In genomic region chr1:53046930-53047329, GRCh38 we compare ENCODE assay signal across 13 cellular contexts. TPM values are rescaled to one million over a fixed set of nuclear protein-coding genes. Genes with fewer than 3 reads are reported as not detected.
A peak's percentile ranks its signal among the peaks of the same experiment; 100 is the strongest.
DNase-seq lines count a peak whose midpoint lies in the region; ATAC-seq and TF ChIP-seq lines count a peak whose summit lies in the region.
"Had no signal": no experiment of that assay in that cellular context is flagged by ENCODE, and none has a peak within 500 bp of the region (broad histone marks: within the 10 kb centered on the region; RNA-seq: fewer than 3 reads in every experiment).

No MANE protein-coding gene starts in this region.

- H3F3A ChIP-seq in PC-9 (ENCODE audit: insufficient read depth, low read depth) = peaks cover 42% of the 10 kb centered on the region

- TF ChIP-seq POLR2A in uterus (IDR thresholded peaks at IDR 0.05) = no peak

- H3K27ac ChIP-seq in PC-9 (peak overlapping the region; percentile 74), endodermal cell (ENCODE audit: low read depth, low read length) (no peak overlapping the region), mesodermal cell (ENCODE audit: low read depth, low read length, severe bottlenecking) (peak overlapping the region; percentile 71), uterus (no peak overlapping the region)

- H3K9me3 Mint-ChIP-seq in endodermal cell = no peaks in the 10 kb centered on the region
- no peaks in the 10 kb centered on the region for H3K9me3 Mint-ChIP-seq in activated naive CD8-positive, alpha-beta T cell treated with anti-CD3 and anti-CD28 coated beads, Interleukin-2, amount 50 U/mL, for 24 hours
- H3K9me3 Mint-ChIP-seq: activated CD4-positive, alpha-beta memory T cell treated with anti-CD3 and anti-CD28 coated beads, Interleukin-2, amount 10 ng/mL, durations not matched to agents 7 days and 5 days; CD8-positive, alpha-beta memory T cell; stimulated activated naive CD8-positive, alpha-beta T cell treated with anti-CD3 and anti-CD28 coated beads, Interleukin-15, Interleukin-2, amounts not matched to agents 100 ng/mL and 50 ng/mL, for 24 hours had no signal

- no TSS peak for BruUV-seq in PC-9 (replicated peaks; lab: Mats Ljungman, UMichigan)

- H3K4me3 Mint-ChIP-seq in endodermal cell = no peak overlapping the region
- no peak overlapping the region for H3K4me3 Mint-ChIP-seq in activated naive CD8-positive, alpha-beta T cell treated with anti-CD3 and anti-CD28 coated beads, Interleukin-2, amount 50 U/mL, for 24 hours
- H3K4me3 Mint-ChIP-seq: activated CD4-positive, alpha-beta memory T cell treated with anti-CD3 and anti-CD28 coated beads, Interleukin-2, amount 10 ng/mL, durations not matched to agents 7 days and 5 days; activated naive CD8-positive, alpha-beta T cell; CD8-positive, alpha-beta memory T cell; stimulated activated naive CD8-positive, alpha-beta T cell treated with anti-CD3 and anti-CD28 coated beads, Interleukin-15, Interleukin-2, amounts not matched to agents 100 ng/mL and 50 ng/mL, for 24 hours had no signal

- DNase-seq in H4 (ENCODE audit: low spot score) (peak; percentile 38), PC-9 (peak; percentile 27 to 35), endodermal cell (peak; percentile 62), uterus (no peak), GDM1 (lab: John Stamatoyannopoulos, UW) (no peak)
- DNase-seq in activated naive CD8-positive, alpha-beta T cell treated with anti-CD3 and anti-CD28 coated beads, Interleukin-2, amount 50 U/mL, for 24 hours = no peak
- DNase-seq: activated CD4-positive, alpha-beta memory T cell treated with anti-CD3 and anti-CD28 coated beads, Interleukin-2, amount 10 ng/mL, durations not matched to agents 7 days and 5 days; CD8-positive, alpha-beta memory T cell; islet precursor cell had no signal

- H3K27ac Mint-ChIP-seq in endodermal cell = no peak overlapping the region
- H3K27ac Mint-ChIP-seq in activated naive CD8-positive, alpha-beta T cell treated with anti-CD3 and anti-CD28 coated beads, Interleukin-2, amount 50 U/mL, for 24 hours = no peak overlapping the region
- H3K27ac Mint-ChIP-seq: activated CD4-positive, alpha-beta memory T cell treated with anti-CD3 and anti-CD28 coated beads, Interleukin-2, amount 10 ng/mL, durations not matched to agents 7 days and 5 days; activated naive CD8-positive, alpha-beta T cell; stimulated activated naive CD8-positive, alpha-beta T cell treated with anti-CD3 and anti-CD28 coated beads, Interleukin-15, Interleukin-2, amounts not matched to agents 100 ng/mL and 50 ng/mL, for 24 hours had no signal

- H2AFZ ChIP-seq in PC-9 = no peak overlapping the region

- POLR2A ChIA-PET in PC-9 (lab: Charles Lee; ENCODE audit: unreplicated experiment) = interaction anchor here (0.5 to 1.1 kb wide), 3 partner anchors 45 to 128 kb away, joined by 4 to 18 read pairs (median 6); no protein-coding TSS in a partner anchor

- CTCF ChIA-PET in PC-9 (lab: Charles Lee) = no interaction called here

- no peaks in the 10 kb centered on the region for H4K20me1 ChIP-seq in PC-9 (ENCODE audit: insufficient read depth)

- no peaks in the 10 kb centered on the region for H3K79me2 ChIP-seq in PC-9 (ENCODE audit: low read depth)

- H3K4me1 Mint-ChIP-seq in endodermal cell = peaks cover 21% of the 10 kb centered on the region
- peaks cover 11% of the 10 kb centered on the region for H3K4me1 Mint-ChIP-seq in activated naive CD8-positive, alpha-beta T cell treated with anti-CD3 and anti-CD28 coated beads, Interleukin-2, amount 50 U/mL, for 24 hours

- H3K27me3 Mint-ChIP-seq in endodermal cell (ENCODE audit: insufficient read depth) = no peaks in the 10 kb centered on the region
- no peaks in the 10 kb centered on the region for H3K27me3 Mint-ChIP-seq in activated naive CD8-positive, alpha-beta T cell treated with anti-CD3 and anti-CD28 coated beads, Interleukin-2, amount 50 U/mL, for 24 hours
- H3K27me3 Mint-ChIP-seq: activated CD4-positive, alpha-beta memory T cell treated with anti-CD3 and anti-CD28 coated beads, Interleukin-2, amount 10 ng/mL, durations not matched to agents 7 days and 5 days; activated naive CD8-positive, alpha-beta T cell; CD8-positive, alpha-beta memory T cell; stimulated activated naive CD8-positive, alpha-beta T cell treated with anti-CD3 and anti-CD28 coated beads, Interleukin-15, Interleukin-2, amounts not matched to agents 100 ng/mL and 50 ng/mL, for 24 hours had no signal

- TF ChIP-seq CTCF in PC-9 (conservative IDR thresholded peaks at IDR 0.05) (no peak), endodermal cell (conservative IDR thresholded peaks at IDR 0.05) (no peak), uterus (IDR thresholded peaks at IDR 0.05) (no peak)

- H3K9me3 ChIP-seq in PC-9 (ENCODE audit: insufficient read depth, low read depth) (no peaks in the 10 kb centered on the region), endodermal cell (ENCODE audit: control insufficient read depth, low read length) (no peaks in the 10 kb centered on the region), mesodermal cell (ENCODE audit: control insufficient read depth, low read length) (no peaks in the 10 kb centered on the region), uterus (no peaks in the 10 kb centered on the region)

- no peaks in the 10 kb centered on the region for H3K36me3 Mint-ChIP-seq in endodermal cell (ENCODE audit: low read depth)
- H3K36me3 Mint-ChIP-seq in activated naive CD8-positive, alpha-beta T cell treated with anti-CD3 and anti-CD28 coated beads, Interleukin-2, amount 50 U/mL, for 24 hours (ENCODE audit: low read depth) = peaks cover 12% of the 10 kb centered on the region

- H3K4me3 ChIP-seq in PC-9 (no peak overlapping the region), endodermal cell (ENCODE audit: low read length) (no peak overlapping the region), mesodermal cell (ENCODE audit: extremely low read depth, insufficient read depth, low read length, poor library complexity, severe bottlenecking) (no peak overlapping the region), uterus (no peak overlapping the region)

- 40 to 52% methylated on average over 1 to 2 of the region's 2 CpGs for WGBS in endodermal cell (ENCODE audit: insufficient coverage in 1 of 2, insufficient read length in 1 of 2), 2 experiments
- 40% methylated on average over 1 of the region's 2 CpGs; no CpG with 5 or more reads in 1 of the 2 experiments for WGBS in mesodermal cell (ENCODE audit: insufficient coverage in 2 of 2), 2 experiments

- ATAC-seq in GM19351 (IDR thresholded peaks at IDR 0.05; ENCODE audit: unreplicated experiment) = no peak
- no peak for ATAC-seq in activated naive CD8-positive, alpha-beta T cell treated with anti-CD3 and anti-CD28 coated beads, Interleukin-2, amount 50 U/mL, for 24 hours

- no peaks in the 10 kb centered on the region for H3K27me3 ChIP-seq in PC-9 (ENCODE audit: insufficient read depth, low read depth)
- no peaks in the 10 kb centered on the region for H3K27me3 ChIP-seq in endodermal cell (ENCODE audit: control insufficient read depth, insufficient read depth, low read length, poor library complexity, severe bottlenecking)
- H3K27me3 ChIP-seq in uterus = no peaks in the 10 kb centered on the region

- peaks cover 6% of the 10 kb centered on the region; the same call in 1 of the 2 replicates for H3K36me3 ChIP-seq in PC-9 (ENCODE audit: low read depth)
- no peaks in the 10 kb centered on the region for H3K36me3 ChIP-seq in endodermal cell (ENCODE audit: control insufficient read depth, insufficient read depth, low read length)
- H3K36me3 ChIP-seq in mesodermal cell (ENCODE audit: control insufficient read depth, insufficient read depth, low read length) = no peaks in the 10 kb centered on the region
- no peaks in the 10 kb centered on the region for H3K36me3 ChIP-seq in uterus

- no peaks in the 10 kb centered on the region for H3K9me2 ChIP-seq in PC-9 (ENCODE audit: insufficient read depth)

- intact Hi-C loops in PC-9 (cut with micrococcal nuclease; ENCODE audit: unreplicated experiment) (loop anchor here (5.0 to 10.0 kb wide), 2 partner anchors 122 to 135 kb away; partner anchors contain the start of genes ECHDC2 and SCP2), uterus (cut with DNase I; ENCODE audit: low total_unique reads) (no loop called here)

- no peak overlapping the region for H3K9ac ChIP-seq in endodermal cell (ENCODE audit: extremely low read depth, low read length, poor library complexity, severe bottlenecking)

- H3K4me1 ChIP-seq in PC-9 (replicated peaks; ENCODE audit: insufficient read depth) (peaks cover 47% of the 10 kb centered on the region), endodermal cell (ENCODE audit: control insufficient read depth, insufficient read depth, low read length) (peaks cover 6% of the 10 kb centered on the region), mesodermal cell (ENCODE audit: control insufficient read depth, insufficient read depth, low read length, poor library complexity, severe bottlenecking) (peaks cover 37% of the 10 kb centered on the region), uterus (no peaks in the 10 kb centered on the region)

- H3K4me2 ChIP-seq in PC-9 = peak overlapping the region; percentile 59

RNA-seq across cellular contexts. Expression of gene PODN, which starts 15.1 kb away (rescaled TPM):
- 0.10 TPM in 1 of 2 replicates, not detected in the other for total RNA-seq in H4 (2014; rRNA removed; shearing (Covaris generic))
- total RNA-seq in PC-9 (2021) (not detected in 2 replicates), endodermal cell (1 to 10 TPM; 3.0 to 3.6 TPM), uterus (100 to 1,000 TPM in 1 of 4 donors, 10 to 100 TPM in 3; 20.9 to 100 (median 71.8) TPM)
- polyA plus RNA-seq in endodermal cell (2013, experiment 1 of 2) = 0.53 TPM
- 0.70 TPM for polyA plus RNA-seq in endodermal cell (2013, experiment 2 of 2)
- polyA plus RNA-seq in mesodermal cell (2013, experiment 1 of 2) = 0.70 TPM
- polyA plus RNA-seq in mesodermal cell (2013, experiment 2 of 2) = 0.76 TPM
- total RNA-seq: activated CD4-positive, alpha-beta memory T cell treated with anti-CD3 and anti-CD28 coated beads, Interleukin-2, amount 10 ng/mL, durations not matched to agents 7 days and 5 days; CD8-positive, alpha-beta memory T cell had no signal

Comparison
In these comparisons a context has a peak if more than half of its experiments do, and no peak if none do; other contexts are left out.
1. DNase-seq: peak in H4 (single experiment), PC-9 (2 of 2) and endodermal cell (single experiment); none in uterus (0 of 2), GDM1 (single experiment) and activated naive CD8-positive, alpha-beta T cell treated with anti-CD3 and anti-CD28 coated beads, Interleukin-2, amount 50 U/mL, for 24 hours (single experiment).
2. H3K27ac ChIP-seq: peak in PC-9 (single experiment) and mesodermal cell (single experiment); none in endodermal cell (single experiment) and uterus (0 of 2).
3. RNA of gene PODN, which starts 15.1 kb away (total RNA-seq): 20.9 to 100 TPM in uterus; 3.0 to 3.6 TPM in endodermal cell, 0.10 TPM in H4 and not detected in PC-9; every median in the first group is over 4 times any median in the second.